ENCODE assay signal across 17 cellular contexts in genomic region chr15:61396235-61396927, GRCh38.
DNase-seq lines count a peak whose midpoint lies in the region; ATAC-seq and TF ChIP-seq lines count a peak whose summit lies in the region.
"Had no signal": no experiment of that assay in that cellular context is flagged by ENCODE, and none has a peak within 500 bp of the region (broad histone marks: within the 10 kb centered on the region; RNA-seq: fewer than 3 reads in every experiment).

No MANE protein-coding gene starts in this region.

- H3K9me3 ChIP-seq in right lobe of liver (no peaks in the 10 kb centered on the region), psoas muscle (no peaks in the 10 kb centered on the region)
- H3K9me3 ChIP-seq: BLaER1, Caco-2 had no signal

- H3K27me3 ChIP-seq in right lobe of liver (no peaks in the 10 kb centered on the region), psoas muscle (ENCODE audit: insufficient read depth in 3 of 3, low read length in 2 of 3) (no peaks in the 10 kb centered on the region)
- H3K27me3 ChIP-seq: BLaER1 had no signal

- ATAC-seq in right lobe of liver = peak; percentile 59 to 84 (median 82)
- ATAC-seq in psoas muscle = peak; percentile 53 to 72 (median 63)
- no peak for ATAC-seq in HG03378 (IDR thresholded peaks at IDR 0.05; ENCODE audit: unreplicated experiment)
- ATAC-seq in HG03565 (IDR thresholded peaks at IDR 0.05; ENCODE audit: unreplicated experiment) = no peak
- ATAC-seq in HG03039 (IDR thresholded peaks at IDR 0.05; ENCODE audit: unreplicated experiment) = no peak
- ATAC-seq: GM23338 had no signal

- H3K4me3 ChIP-seq in right lobe of liver = no peak overlapping the region
- H3K4me3 ChIP-seq in psoas muscle = peak overlapping the region; percentile 13
- H3K4me3 ChIP-seq: BLaER1, GM23338 had no signal

- intact Hi-C loops in right lobe of liver (cut with DNase I) (no loop called here), psoas muscle (cut with DNase I) (loop anchor here in 1 of 2 donors (10.0 kb wide), 1 partner anchor 438 kb away; no protein-coding TSS in a partner anchor)

- no peak for TF ChIP-seq POLR2A in right lobe of liver (IDR thresholded peaks at IDR 0.05)

- WGBS in right lobe of liver (ENCODE audit: insufficient coverage, low coverage, low lambda C conversion rate, missing lambda C conversion rate) = 57% methylated on average over 5 of the region's 5 CpGs
- WGBS in psoas muscle, 3 donors = 62 to 67% (median 65%) methylated on average over 5 of the region's 5 CpGs

- TF ChIP-seq CTCF in right lobe of liver (IDR thresholded peaks at IDR 0.05) (no peak), psoas muscle (IDR thresholded peaks at IDR 0.05) (no peak)

- peaks cover 0 to 13% (median 0%) of the 10 kb centered on the region in 4 donors for H3K4me1 ChIP-seq in right lobe of liver
- H3K4me1 ChIP-seq in psoas muscle = peaks cover 17% of the 10 kb centered on the region
- H3K4me1 ChIP-seq: BLaER1, Caco-2 had no signal

- H3K27ac ChIP-seq in right lobe of liver = peak overlapping the region in 2 of 3 donors; percentile 19 to 26
- H3K27ac ChIP-seq in psoas muscle = peak overlapping the region; percentile 71
- H3K27ac ChIP-seq: BLaER1 had no signal

- DNase-seq in EH (ENCODE audit: low read depth) (peak; percentile 16), T1000 (lab: John Stamatoyannopoulos, UW) (peak; percentile 2), right lobe of liver (peak; percentile 32 to 68 (median 60)), psoas muscle (no peak), mesenteric fat pad (ENCODE audit: low spot score) (no peak)
- DNase-seq: 8988T; AML-193; Caco-2; CD8-positive, alpha-beta memory T cell; DND-41; GF-D8; H7 had no signal

- H3K36me3 ChIP-seq in right lobe of liver (no peaks in the 10 kb centered on the region), psoas muscle (ENCODE audit: insufficient read depth in 1 of 2, low read depth in 1 of 2) (no peaks in the 10 kb centered on the region)
- H3K36me3 ChIP-seq: BLaER1 had no signal

Comparison
In these comparisons a context has a peak if more than half of its experiments do, and no peak if none do; other contexts are left out.
1. DNase-seq: peak in EH (single experiment), T1000 (single experiment) and right lobe of liver (3 of 3); none in psoas muscle (0 of 2) and mesenteric fat pad (single experiment).
2. ATAC-seq: peak in right lobe of liver (4 of 4) and psoas muscle (4 of 4); none in HG03378 (single experiment), HG03565 (single experiment) and HG03039 (single experiment).